9 cellular contexts compared by ENCODE assay signal in the genomic region with DNA sequence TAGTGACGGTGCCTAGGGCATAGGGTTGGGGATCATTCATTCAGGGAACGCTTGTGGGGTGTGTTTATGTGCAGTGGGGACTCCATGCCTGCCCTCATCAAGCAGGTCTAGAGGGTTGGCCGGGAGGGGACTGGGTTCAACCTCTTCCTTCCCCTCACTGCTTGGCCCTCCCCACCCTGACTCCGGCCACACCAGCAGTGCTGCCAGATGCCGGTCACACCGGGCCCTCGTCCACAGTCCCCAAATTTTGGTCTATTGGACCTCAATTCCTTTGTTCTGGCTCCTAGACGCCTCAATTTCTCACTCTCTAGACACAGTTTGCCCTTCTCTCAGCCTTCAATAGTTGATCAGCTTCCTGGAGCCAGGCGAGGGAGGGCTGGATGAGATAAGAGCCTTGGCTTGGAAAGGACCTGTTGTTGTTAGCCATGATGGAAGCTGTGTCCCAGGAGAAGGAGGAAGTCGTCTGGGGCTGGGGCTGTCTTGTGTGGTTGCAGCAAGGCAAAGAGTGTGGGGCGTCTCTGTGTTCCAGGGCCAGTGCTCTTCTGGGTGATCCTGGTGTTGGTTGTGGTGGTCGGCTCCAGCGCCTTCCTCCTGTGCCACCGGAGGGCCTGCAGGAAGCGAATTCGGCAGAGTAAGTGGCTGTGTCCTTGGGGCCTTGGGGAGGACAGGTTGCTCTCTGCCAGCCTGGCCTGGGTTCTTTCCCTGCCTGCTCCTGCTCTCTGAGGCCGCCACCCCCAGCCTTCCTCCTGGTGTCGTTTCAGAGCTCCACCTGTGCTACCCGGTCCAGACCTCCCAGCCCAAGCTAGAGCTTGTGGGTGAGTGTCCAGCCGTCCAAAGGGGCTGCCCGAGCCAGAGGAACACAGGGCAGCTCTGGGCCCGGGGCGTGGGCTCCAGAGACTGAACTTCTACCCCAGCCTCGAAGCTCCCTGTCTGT. TPM values are rescaled to one million over a fixed set of nuclear protein-coding genes. Genes with fewer than 3 reads are reported as not detected.
A peak's percentile ranks its signal among the peaks of the same experiment; 100 is the strongest.
DNase-seq lines count a peak whose midpoint lies in the region; ATAC-seq, FAIRE-seq and TF ChIP-seq lines count a peak whose summit lies in the region.
"Had no signal": no experiment of that assay in that cellular context is flagged by ENCODE, and none has a peak within 500 bp of the region (broad histone marks: within the 10 kb centered on the region; RNA-seq: fewer than 3 reads in every experiment).

No MANE protein-coding gene starts in this region.

- peak overlapping the region in 2 of 3 donors; percentile 10 to 17 for H3K4me3 ChIP-seq in breast epithelium
- H3K4me3 ChIP-seq in mammary epithelial cell (replicated peaks in 1 of 3; ENCODE audit: insufficient read depth in 1 of 3, low read depth in 2 of 3, low read length in 3 of 3) = no peak overlapping the region
- no peak overlapping the region for H3K4me3 ChIP-seq in K562
- no peak overlapping the region for H3K4me3 ChIP-seq in mucosa of descending colon

- H4K20me1 ChIP-seq in mammary epithelial cell (ENCODE audit: insufficient read depth, low read length) (no peaks in the 10 kb centered on the region), K562 (replicated peaks; ENCODE audit: control insufficient read depth, insufficient read depth, low read length) (no peaks in the 10 kb centered on the region)

- TF ChIP-seq RAD21 in K562 (CRISPR knock-in tag; conservative IDR thresholded peaks at IDR 0.05 in 1 of 2, IDR thresholded peaks at IDR 0.05 in 1 of 2) = peak in 1 of 2 experiments; percentile 33; a peak in 2 of 4 replicates

- no peak for TF ChIP-seq POLR2A in breast epithelium (IDR thresholded peaks at IDR 0.05)
- no peak for TF ChIP-seq POLR2A in K562 (conservative IDR thresholded peaks at IDR 0.05)

- H3K36me3 ChIP-seq in breast epithelium (no peaks in the 10 kb centered on the region), mammary epithelial cell (ENCODE audit: insufficient read depth, low read length) (no peaks in the 10 kb centered on the region), K562 (ENCODE audit: control insufficient read depth, insufficient read depth, low read length) (peaks cover 47% of the 10 kb centered on the region; the same call in 2 of the 3 replicates), mucosa of descending colon (ENCODE audit: low read depth) (no peaks in the 10 kb centered on the region)

- DNase-seq in breast epithelium (ENCODE audit: low spot score in 2 of 2) (no peak), mammary epithelial cell (no peak), K562 (ENCODE audit: extremely low read depth in 1 of 4, low spot score in 3 of 4) (peak in 1 of 4 experiments; percentile 34), mucosa of descending colon (no peak), NCI-H187 (lab: John Stamatoyannopoulos, UW) (no peak), 8988T (no peak), NCI-H526 (lab: John Stamatoyannopoulos, UW) (no peak)
- no peak for DNase-seq in stimulated activated naive CD4-positive, alpha-beta T cell (lab: John Stamatoyannopoulos, UW)

- CTCF ChIA-PET in mammary epithelial cell (lab: Charles Lee; ENCODE audit: low non-redundant PET) = no interaction called here
- CTCF ChIA-PET in K562 (lab: Yijun Ruan, JAX; ENCODE audit: low intra/inter-chr PET ratio) = interaction anchor here (0.7 to 7.5 kb wide), 8 partner anchors 58 to 656 kb away, joined by 3 to 195 read pairs (median 5); no protein-coding TSS in a partner anchor

- H3K4me2 ChIP-seq in mammary epithelial cell (ENCODE audit: insufficient read depth, low read depth, low read length) (no peak overlapping the region), K562 (ENCODE audit: insufficient read depth, low read length) (no peak overlapping the region)

- BruUV-seq in mammary epithelial cell (replicated peaks; lab: Mats Ljungman, UMichigan) (no TSS peak), K562 (replicated peaks; lab: Mats Ljungman, UMichigan) (no TSS peak)

- H2AFZ ChIP-seq in mammary epithelial cell (ENCODE audit: low read depth, low read length) (no peak overlapping the region), K562 (ENCODE audit: low read depth, low read length) (peak overlapping the region; percentile 46)

- H3K9me3 ChIP-seq in breast epithelium (no peaks in the 10 kb centered on the region), mammary epithelial cell (replicated peaks; ENCODE audit: insufficient read depth, low read length) (no peaks in the 10 kb centered on the region), K562 (replicated peaks; ENCODE audit: control insufficient read depth, insufficient read depth, low read depth, low read length) (no peaks in the 10 kb centered on the region), mucosa of descending colon (no peaks in the 10 kb centered on the region)

- no peaks in the 10 kb centered on the region for H3K9me1 ChIP-seq in K562 (ENCODE audit: control insufficient read depth, insufficient read depth, low read length)

- TF ChIP-seq CTCF in breast epithelium (IDR thresholded peaks at IDR 0.05) (no peak), mammary epithelial cell (conservative IDR thresholded peaks at IDR 0.05 in 1 of 2, IDR thresholded peaks at IDR 0.05 in 1 of 2; ENCODE audit: extremely low read depth in 1 of 2, insufficient read depth in 1 of 2, low read depth in 1 of 2, low read length in 2 of 2) (no peak), K562 (IDR thresholded peaks at IDR 0.05 in 2 of 3, conservative IDR thresholded peaks at IDR 0.05 in 1 of 3; ENCODE audit: insufficient read depth in 2 of 3, low read depth in 1 of 3, low read length in 3 of 3) (0 out of 6 replicates have a peak, but pooled peaks of 1 of the 3 experiments have one; percentile 3), mucosa of descending colon (IDR thresholded peaks at IDR 0.05) (no peak)

- ATAC-seq in K562 (peak; percentile 48), mucosa of descending colon (peak; percentile 37)

- no peaks in the 10 kb centered on the region for H3K79me2 ChIP-seq in mammary epithelial cell (ENCODE audit: insufficient read depth, low read length)
- no peaks in the 10 kb centered on the region for H3K79me2 ChIP-seq in K562 (ENCODE audit: control insufficient read depth, insufficient read depth, low read length)

- dilution Hi-C loops in mammary epithelial cell (cut with HindIII; ENCODE audit: low sequenced_read_pairs) = loop anchor here (5.0 kb wide), 1 partner anchor 67 kb away; no protein-coding TSS in a partner anchor

- no peak for TF ChIP-seq EP300 in K562 (IDR thresholded peaks at IDR 0.05; ENCODE audit: low read length)

- H3K9ac ChIP-seq in mammary epithelial cell (ENCODE audit: insufficient read depth, low read length) (no peak overlapping the region), K562 (ENCODE audit: insufficient read depth in 1 of 2, low read depth in 2 of 2, low read length in 2 of 2) (peak overlapping the region in 1 of 2 experiments; percentile 23; a peak in 2 of 4 replicates)

- POLR2A ChIA-PET in K562 (lab: Yijun Ruan, JAX) = interaction anchor here (0.5 to 2.3 kb wide), 20 partner anchors 8 to 217 kb away, joined by 3 to 13 read pairs (median 4); a partner anchor contains a TSS

- H3K27ac ChIP-seq in breast epithelium (peak overlapping the region in 1 of 2 donors; percentile 58), mammary epithelial cell (ENCODE audit: insufficient read depth, low read depth, low read length) (no peak overlapping the region), K562 (ENCODE audit: extremely low read depth, low read depth, low read length) (no peak overlapping the region)
- H3K27ac ChIP-seq: C4-2B had no signal

- FAIRE-seq in K562 (lab: Jason Lieb, UNC) = no peak

- WGBS in mammary epithelial cell (ENCODE audit: low coverage, missing lambda C conversion rate) = 70% methylated on average over 22 of the region's 24 CpGs
- WGBS in K562 (ENCODE audit: insufficient coverage, low coverage, missing lambda C conversion rate) = 72% methylated on average over 24 of the region's 24 CpGs

- in situ Hi-C loops in mammary epithelial cell (cut with MboI; ENCODE audit: low sequenced_read_pairs in 2 of 2) = loop anchor here (5.0 kb wide), 1 partner anchor 82 kb away; no protein-coding TSS in a partner anchor
- in situ Hi-C loops in K562 (cut with MboI) = loop anchor here (5.0 to 10.0 kb wide), 2 partner anchors 87 to 529 kb away; no protein-coding TSS in a partner anchor

- H3K4me1 ChIP-seq in breast epithelium (no peaks in the 10 kb centered on the region), mammary epithelial cell (ENCODE audit: insufficient read depth, low read length) (no peaks in the 10 kb centered on the region), K562 (replicated peaks in 1 of 2; ENCODE audit: control insufficient read depth in 2 of 2, insufficient read depth in 2 of 2, low read length in 2 of 2) (peaks cover 7 to 15% of the 10 kb centered on the region in 2 experiments; a peak in 4 of 5 replicates), mucosa of descending colon (ENCODE audit: low read depth) (no peaks in the 10 kb centered on the region)

- H3K27me3 ChIP-seq in breast epithelium = no peaks in the 10 kb centered on the region
- H3K27me3 ChIP-seq in mammary epithelial cell (ENCODE audit: insufficient read depth, low read length) = peaks cover 3% of the 10 kb centered on the region
- no peaks in the 10 kb centered on the region for H3K27me3 ChIP-seq in K562 (ENCODE audit: control insufficient read depth in 2 of 2, insufficient read depth in 2 of 2, low read length in 2 of 2)

- intact Hi-C loops in breast epithelium (cut with DNase I; ENCODE audit: low total_unique reads) (loop anchor here (10.0 kb wide), 1 partner anchor 1741 kb away; no protein-coding TSS in a partner anchor), mammary epithelial cell (cut with micrococcal nuclease) (loop anchor here (2.0 kb wide), 1 partner anchor 533 kb away; no protein-coding TSS in a partner anchor), K562 (cut with micrococcal nuclease) (loop anchor here (2.0 to 10.0 kb wide), 3 partner anchors 151 to 649 kb away; a partner anchor contains a TSS), mucosa of descending colon (cut with DNase I, micrococcal nuclease) (loop anchor here in 1 of 2 donors (2.0 kb wide), 1 partner anchor 83 kb away; no protein-coding TSS in a partner anchor)

RNA-seq across cellular contexts. Expression of a gene that starts 41.1 kb away (rescaled TPM):
- 10 to 100 TPM; 25.0 to 48.8 (median 35.1) TPM for total RNA-seq in breast epithelium
- under 1 TPM; under 0.01 to 0.09 TPM for total RNA-seq in mammary epithelial cell
- 0.08 TPM for polyA plus RNA-seq in mammary epithelial cell
- polyA minus RNA-seq in mammary epithelial cell = not detected
- 26.1 and 74.5 TPM in 2 replicates for total RNA-seq in K562 (2011; cell fraction: chromatin; rRNA removed; ENCODE audit: low replicate concordance)
- 83.4 and 97.6 TPM in 2 replicates for total RNA-seq in K562 (2011; cell fraction: nucleolus; rRNA removed)
- total RNA-seq in K562 (2011; cell fraction: nucleoplasm; rRNA removed) = 68.4 and 69.2 TPM in 2 replicates
- total RNA-seq in K562 (2014; rRNA removed) = 40.8 and 54.1 TPM in 2 replicates
- total RNA-seq in K562 (2014; rRNA removed; fragmentation: Illumina TruSeq; extraction: Trizol) = 17.5 and 22.7 TPM in 2 replicates
- 21.7 and 23.1 TPM in 2 replicates for total RNA-seq in K562 (2015; rRNA removed; fragmentation: Illumina TruSeq; extraction: Trizol)
- 91.3 and 91.6 TPM in 2 replicates for total RNA-seq in K562 (2021)
- polyA plus RNA-seq in K562 (2011; rRNA removed) = 36.0 and 48.1 TPM in 2 replicates
- 54.9 and 115 TPM in 2 replicates for polyA plus RNA-seq in K562 (2011; cell fraction: cytosol; rRNA removed)
- polyA plus RNA-seq in K562 (2011; cell fraction: nucleus; rRNA removed) = 12.4 and 19.5 TPM in 2 replicates
- 37.7 and 41.4 TPM in 2 replicates for polyA plus RNA-seq in K562 (2012)
- 40.9 and 48.0 TPM in 2 replicates for polyA plus RNA-seq in K562 (2014; fragmentation: Illumina TruSeq; extraction: Trizol)
- 1 to 10 TPM; 8.8 to 9.0 TPM for polyA plus RNA-seq in K562 (2014; fragmentation: Nextera tagmentation; extraction: Ambion mirVana)
- 43.7 and 47.2 TPM in 2 replicates for polyA plus RNA-seq in K562 (2014; rRNA removed)
- 19.0 and 26.6 TPM in 2 replicates for polyA minus RNA-seq in K562 (2011; rRNA and poly(A)+ RNA removed)
- 46.3 and 70.4 TPM in 2 replicates for polyA minus RNA-seq in K562 (2011; cell fraction: cytosol; rRNA and poly(A)+ RNA removed)
- polyA minus RNA-seq in K562 (2011; cell fraction: nucleus; rRNA and poly(A)+ RNA removed) = 13.3 and 24.2 TPM in 2 replicates
- 10 to 100 TPM; 20.3 to 39.3 (median 31.6) TPM for total RNA-seq in mucosa of descending colon

Comparison
In these comparisons a context has a peak if more than half of its experiments do, and no peak if none do; other contexts are left out.
1. H3K4me3 ChIP-seq: peak in breast epithelium (2 of 3); none in mammary epithelial cell (0 of 3), K562 (single experiment) and mucosa of descending colon (single experiment).
2. RNA of a gene that starts 41.1 kb away (total RNA-seq): 17.5 to 97.6 TPM in K562, 25.0 to 48.8 TPM in breast epithelium and 20.3 to 39.3 TPM in mucosa of descending colon; under 0.01 to 0.09 TPM in mammary epithelial cell; every median in the first group is over 10 times any median in the second.